1 cellular context compared by ENCODE assay signal in genomic region chr10:14532473-14533251, GRCh38.
TF ChIP-seq lines count a peak whose summit lies in the region.

No MANE protein-coding gene starts in this region.

TF ChIP-seq in HepG2, 621 proteins besides CTCF, POLR2A, EP300 and RAD21 (continued from another document and continues in another):
- TF ChIP-seq ZNF512B (CRISPR knock-in tag; IDR thresholded peaks at IDR 0.05; ENCODE audit: borderline replicate concordance) (no peak), ZNF878 (CRISPR knock-in tag; IDR thresholded peaks at IDR 0.05) (no peak), THAP9 (CRISPR knock-in tag; IDR thresholded peaks at IDR 0.05; ENCODE audit: borderline replicate concordance) (no peak), ZFP1 (CRISPR knock-in tag; IDR thresholded peaks at IDR 0.05) (no peak), ZNF879 (CRISPR knock-in tag; IDR thresholded peaks at IDR 0.05) (no peak), ZNF17 (CRISPR knock-in tag; IDR thresholded peaks at IDR 0.05) (no peak), CHD2 (IDR thresholded peaks at IDR 0.05; ENCODE audit: low read depth, low read length) (no peak), ZFX (CRISPR knock-in tag; IDR thresholded peaks at IDR 0.05; ENCODE audit: low read depth) (peak; percentile 37; the same call in 1 of the 2 replicates), TERF1 (CRISPR knock-in tag; IDR thresholded peaks at IDR 0.05) (no peak), ZNF280D (CRISPR knock-in tag; IDR thresholded peaks at IDR 0.05) (no peak), DDIT3 (CRISPR knock-in tag; IDR thresholded peaks at IDR 0.05) (no peak), ZNF557 (CRISPR knock-in tag; IDR thresholded peaks at IDR 0.05) (no peak), ZBTB1 (CRISPR knock-in tag; IDR thresholded peaks at IDR 0.05; ENCODE audit: borderline replicate concordance) (no peak), ZNF710 (CRISPR knock-in tag; IDR thresholded peaks at IDR 0.05; ENCODE audit: borderline replicate concordance) (0 out of 2 replicates have a peak, but pooled peaks have one; percentile 53), KLF12 (CRISPR knock-in tag; IDR thresholded peaks at IDR 0.05; ENCODE audit: borderline replicate concordance) (no peak), GPN1 (CRISPR knock-in tag; IDR thresholded peaks at IDR 0.05; ENCODE audit: borderline replicate concordance) (no peak), ZMYM3 (CRISPR knock-in tag; IDR thresholded peaks at IDR 0.05) (no peak), SMC3 (IDR thresholded peaks at IDR 0.05; ENCODE audit: low read length) (no peak), RELA (CRISPR knock-in tag; IDR thresholded peaks at IDR 0.05) (no peak), ZNF615 (CRISPR knock-in tag; IDR thresholded peaks at IDR 0.05; ENCODE audit: borderline replicate concordance) (no peak), ZNF383 (CRISPR knock-in tag; IDR thresholded peaks at IDR 0.05; ENCODE audit: borderline replicate concordance) (no peak), AGO1 (IDR thresholded peaks at IDR 0.05; ENCODE audit: low read depth, low read length, poor library complexity, severe bottlenecking) (no peak), TCF12 (IDR thresholded peaks at IDR 0.05) (no peak), TCF12 (CRISPR knock-in tag; IDR thresholded peaks at IDR 0.05) (0 out of 2 replicates have a peak, but pooled peaks have one; percentile 57), U2AF2 (IDR thresholded peaks at IDR 0.05; ENCODE audit: low read depth, low read length) (no peak), TRIM24 (CRISPR knock-in tag; IDR thresholded peaks at IDR 0.05) (no peak), POGZ (CRISPR knock-in tag; IDR thresholded peaks at IDR 0.05) (peak; percentile 86), PLRG1 (conservative IDR thresholded peaks at IDR 0.05) (no peak), KDM2A (CRISPR knock-in tag; IDR thresholded peaks at IDR 0.05; ENCODE audit: borderline replicate concordance, low read depth) (peak; percentile 19; the same call in 1 of the 2 replicates), PAXIP1 (CRISPR knock-in tag; conservative IDR thresholded peaks at IDR 0.05) (peak; percentile 79), KDM5A (IDR thresholded peaks at IDR 0.05; ENCODE audit: borderline replicate concordance, low read length) (no peak), BCLAF1 (IDR thresholded peaks at IDR 0.05) (no peak), FOSL1 (CRISPR knock-in tag; IDR thresholded peaks at IDR 0.05; ENCODE audit: borderline replicate concordance) (no peak), ELK4 (CRISPR knock-in tag; IDR thresholded peaks at IDR 0.05; ENCODE audit: borderline replicate concordance) (no peak), RCOR2 (CRISPR knock-in tag; IDR thresholded peaks at IDR 0.05) (no peak; the same call in 1 of the 2 replicates), KAT2B (IDR thresholded peaks at IDR 0.05; ENCODE audit: borderline replicate concordance, low read depth, low read length) (no peak), ZKSCAN8 (CRISPR knock-in tag; IDR thresholded peaks at IDR 0.05; ENCODE audit: borderline replicate concordance) (no peak), MAFK (conservative IDR thresholded peaks at IDR 0.05 in 1 of 2, IDR thresholded peaks at IDR 0.05 in 1 of 2; ENCODE audit: low read length in 2 of 2) (no peak), KDM6A (CRISPR knock-in tag; IDR thresholded peaks at IDR 0.05; ENCODE audit: low read depth) (no peak)
